1 cellular context compared by ENCODE assay signal in the genomic region with DNA sequence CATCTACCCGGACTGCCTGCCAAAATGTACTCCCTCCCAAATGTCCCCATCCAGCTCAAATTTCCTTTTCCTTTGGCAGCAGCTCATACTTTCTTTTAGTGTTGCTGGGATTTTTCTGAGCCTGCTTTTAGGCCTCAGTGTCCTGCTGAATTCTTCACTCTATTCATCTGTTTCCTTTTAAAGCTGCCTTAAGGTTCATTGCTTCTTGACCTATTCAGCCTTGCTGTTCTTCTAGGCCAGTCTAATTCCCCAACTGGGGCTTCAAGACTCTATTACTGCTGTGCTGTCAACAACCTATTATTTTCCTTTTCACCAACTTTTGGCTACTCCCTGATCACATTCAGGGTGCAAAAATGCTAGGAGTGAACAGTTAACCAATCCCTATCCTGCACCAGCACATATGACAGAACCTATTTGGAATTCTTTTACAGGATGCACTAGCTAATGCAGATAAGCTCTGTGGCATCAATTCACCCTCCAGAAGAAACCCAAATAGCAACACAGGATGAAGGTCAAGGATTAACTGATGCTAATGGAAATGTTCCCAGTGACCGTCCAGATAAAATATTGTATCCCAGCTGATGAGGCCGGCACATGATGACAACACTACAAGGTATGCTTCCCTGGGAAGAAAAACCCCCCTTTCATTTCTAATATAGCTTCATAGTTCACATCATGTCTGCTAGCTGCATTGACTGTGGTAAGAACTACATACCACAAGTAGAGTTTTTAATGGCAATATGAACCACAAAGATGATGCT.
TF ChIP-seq lines count a peak whose summit lies in the region.

No MANE protein-coding gene starts in this region.

TF ChIP-seq in IMR-90, 13 proteins besides CTCF, POLR2A, EP300 and RAD21:
- TF ChIP-seq BHLHE40 (IDR thresholded peaks at IDR 0.05; ENCODE audit: low read depth, low read length) (no peak), MAFK (IDR thresholded peaks at IDR 0.05; ENCODE audit: low read depth, low read length) (no peak), CHD1 (IDR thresholded peaks at IDR 0.05; ENCODE audit: low read depth, low read length) (no peak), MAZ (IDR thresholded peaks at IDR 0.05; ENCODE audit: borderline replicate concordance, low read depth, low read length) (no peak), RCOR1 (IDR thresholded peaks at IDR 0.05; ENCODE audit: insufficient replicate concordance, low read length) (no peak), MXI1 (IDR thresholded peaks at IDR 0.05; ENCODE audit: borderline replicate concordance, low read depth, low read length) (no peak), SMC3 (IDR thresholded peaks at IDR 0.05; ENCODE audit: low read depth, low read length) (no peak), RFX5 (IDR thresholded peaks at IDR 0.05; ENCODE audit: low read depth, low read length) (no peak), CEBPB (IDR thresholded peaks at IDR 0.05; ENCODE audit: low read depth, low read length) (no peak), FOS (IDR thresholded peaks at IDR 0.05; ENCODE audit: low read depth, low read length) (no peak), NFE2L2 (IDR thresholded peaks at IDR 0.05; ENCODE audit: low read depth, low read length) (no peak)
- TF ChIP-seq, protein P1, sequence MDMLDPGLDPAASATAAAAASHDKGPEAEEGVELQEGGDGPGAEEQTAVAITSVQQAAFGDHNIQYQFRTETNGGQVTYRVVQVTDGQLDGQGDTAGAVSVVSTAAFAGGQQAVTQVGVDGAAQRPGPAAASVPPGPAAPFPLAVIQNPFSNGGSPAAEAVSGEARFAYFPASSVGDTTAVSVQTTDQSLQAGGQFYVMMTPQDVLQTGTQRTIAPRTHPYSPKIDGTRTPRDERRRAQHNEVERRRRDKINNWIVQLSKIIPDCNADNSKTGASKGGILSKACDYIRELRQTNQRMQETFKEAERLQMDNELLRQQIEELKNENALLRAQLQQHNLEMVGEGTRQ (IDR thresholded peaks at IDR 0.05; ENCODE audit: low read depth, low read length): no peak; the same call in 1 of the 2 replicates
- TF ChIP-seq, protein P2, sequence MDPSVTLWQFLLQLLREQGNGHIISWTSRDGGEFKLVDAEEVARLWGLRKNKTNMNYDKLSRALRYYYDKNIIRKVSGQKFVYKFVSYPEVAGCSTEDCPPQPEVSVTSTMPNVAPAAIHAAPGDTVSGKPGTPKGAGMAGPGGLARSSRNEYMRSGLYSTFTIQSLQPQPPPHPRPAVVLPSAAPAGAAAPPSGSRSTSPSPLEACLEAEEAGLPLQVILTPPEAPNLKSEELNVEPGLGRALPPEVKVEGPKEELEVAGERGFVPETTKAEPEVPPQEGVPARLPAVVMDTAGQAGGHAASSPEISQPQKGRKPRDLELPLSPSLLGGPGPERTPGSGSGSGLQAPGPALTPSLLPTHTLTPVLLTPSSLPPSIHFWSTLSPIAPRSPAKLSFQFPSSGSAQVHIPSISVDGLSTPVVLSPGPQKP (IDR thresholded peaks at IDR 0.05; ENCODE audit: borderline replicate concordance, low read depth, low read length): no peak
